In genomic region chr11:16820324-16821092, GRCh38 we compare ENCODE assay signal across 9 cellular contexts.
A peak's percentile ranks its signal among the peaks of the same experiment; 100 is the strongest.
DNase-seq lines count a peak whose midpoint lies in the region; ATAC-seq and TF ChIP-seq lines count a peak whose summit lies in the region.
"Had no signal": no experiment of that assay in that cellular context is flagged by ENCODE, and none has a peak within 500 bp of the region (broad histone marks: within the 10 kb centered on the region; RNA-seq: fewer than 3 reads in every experiment).

No MANE protein-coding gene starts in this region.

- peak; percentile 85 for TF ChIP-seq CTCF in GM12872 (IDR thresholded peaks at IDR 0.05; ENCODE audit: insufficient read depth, low read depth, low read length)
- TF ChIP-seq CTCF in HFFc6 (IDR thresholded peaks at IDR 0.05): peak; percentile 92
- TF ChIP-seq CTCF in adrenal gland (IDR thresholded peaks at IDR 0.05): peak; percentile 73 to 87 (median 78)
- TF ChIP-seq CTCF in right atrium auricular region (IDR thresholded peaks at IDR 0.05): peak; percentile 80 to 87

- 26 to 32% (median 29%) methylated on average over 8 of the region's 8 CpGs for WGBS in adrenal gland, 4 donors

- no peak overlapping the region for H3K4me3 Mint-ChIP-seq in HFFc6

- H3K27me3 Mint-ChIP-seq in HFFc6 (ENCODE audit: insufficient read depth): peaks cover 33% of the 10 kb centered on the region

- no peak overlapping the region for H3K27ac Mint-ChIP-seq in HFFc6

- H3K27ac ChIP-seq in adrenal gland (no peak overlapping the region), right atrium auricular region (no peak overlapping the region)

- intact Hi-C loops in adrenal gland (cut with DNase I): loop anchor here (5.0 to 10.0 kb wide), 2 partner anchors 54 to 57 kb away; no protein-coding TSS in a partner anchor
- intact Hi-C loops in sciatic nerve (cut with DNase I): no loop called here

- H3K4me1 ChIP-seq in adrenal gland (replicated peaks in 1 of 2): no peaks in the 10 kb centered on the region
- peaks cover 0 to 51% of the 10 kb centered on the region in 2 donors for H3K4me1 ChIP-seq in right atrium auricular region

- no peaks in the 10 kb centered on the region for H3K4me1 Mint-ChIP-seq in HFFc6 (ENCODE audit: low read depth)

- H3K27me3 ChIP-seq in adrenal gland (no peaks in the 10 kb centered on the region), right atrium auricular region (no peaks in the 10 kb centered on the region)

- DNase-seq in HFFc6 (peak; percentile 51), MV-4-11 (lab: John Stamatoyannopoulos, UW) (peak; percentile 72), SW 1271 (lab: John Stamatoyannopoulos, UW) (peak; percentile 31 to 41), adrenal gland (peak; percentile 72 to 92 (median 84)), right atrium auricular region (ENCODE audit: low spot score) (peak; percentile 88), sciatic nerve (ENCODE audit: low spot score) (peak; percentile 87), cortex of kidney (lab: John Stamatoyannopoulos, UW) (no peak)

- H3K4me3 ChIP-seq in adrenal gland (no peak overlapping the region), right atrium auricular region (no peak overlapping the region)
- H3K4me3 ChIP-seq: skin epidermis had no signal

- H3K9me3 ChIP-seq in adrenal gland (replicated peaks in 1 of 3) (no peaks in the 10 kb centered on the region), right atrium auricular region (no peaks in the 10 kb centered on the region)

- no peaks in the 10 kb centered on the region for H3K36me3 Mint-ChIP-seq in HFFc6 (ENCODE audit: low read depth)

- H3K36me3 ChIP-seq in adrenal gland (replicated peaks in 1 of 2) (no peaks in the 10 kb centered on the region), right atrium auricular region (peaks cover 10% of the 10 kb centered on the region)

- peak; percentile 79 for ATAC-seq in sciatic nerve

- no peaks in the 10 kb centered on the region for H3K9me3 Mint-ChIP-seq in HFFc6

- no peak for TF ChIP-seq POLR2A in adrenal gland (IDR thresholded peaks at IDR 0.05)
